Comparison of ENCODE assay signal across 22 cellular contexts in the genomic region with DNA sequence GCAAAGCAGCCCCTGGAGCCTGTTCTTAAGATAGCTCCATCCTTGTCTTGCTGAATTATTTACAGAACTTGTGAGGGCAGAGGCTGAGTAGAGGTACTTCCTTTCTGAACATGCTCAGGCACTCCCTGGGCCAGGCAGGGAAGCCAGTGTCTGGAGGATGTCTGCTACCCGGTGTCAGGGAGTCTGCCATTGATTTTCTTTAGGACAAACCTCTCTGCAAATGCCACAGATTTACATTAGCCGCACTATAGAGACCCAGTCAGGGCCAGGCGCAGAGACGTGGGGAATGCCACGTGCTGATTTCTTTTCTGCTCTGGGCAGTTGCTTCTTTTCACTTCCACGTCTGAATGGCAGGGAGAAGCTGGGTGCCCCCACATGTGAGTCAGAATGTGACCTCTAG.
DNase-seq lines count a peak whose midpoint lies in the region; ATAC-seq, FAIRE-seq and TF ChIP-seq lines count a peak whose summit lies in the region.
"Had no signal": no experiment of that assay in that cellular context is flagged by ENCODE, and none has a peak within 500 bp of the region (broad histone marks: within the 10 kb centered on the region; RNA-seq: fewer than 3 reads in every experiment).

No MANE protein-coding gene starts in this region.

- 0 out of 4 replicates have a peak overlapping the region, but pooled peaks of 1 of the 2 experiments have one; percentile 29 for H4K8ac ChIP-seq in IMR-90 (ENCODE audit: low read depth in 2 of 2, low read length in 2 of 2)
- no peak overlapping the region for H4K8ac ChIP-seq in mesenchymal stem cell (ENCODE audit: low read length)

- peak overlapping the region; percentile 72 for H3K27ac Mint-ChIP-seq in astrocyte (ENCODE audit: unreplicated experiment)
- no peak overlapping the region for H3K27ac Mint-ChIP-seq in activated CD4-positive, alpha-beta memory T cell treated with anti-CD3 and anti-CD28 coated beads for 36 hours
- H3K27ac Mint-ChIP-seq: CD8-positive, alpha-beta T cell had no signal

- H3K23ac ChIP-seq in IMR-90 (ENCODE audit: low read depth, low read length) (no peak overlapping the region), mesenchymal stem cell (ENCODE audit: low read length in 2 of 2) (no peak overlapping the region)

- in situ Hi-C loops in IMR-90 (cut with MboI; ENCODE audit: low sequenced_read_pairs): no loop called here

- H4K5ac ChIP-seq in IMR-90 (ENCODE audit: low read depth, low read length): no peak overlapping the region

- no peak for DNase-seq in IMR-90
- DNase-seq in astrocyte (ENCODE audit: low read depth): no peak
- peak in 1 of 2 donors; percentile 22 for DNase-seq in foreskin keratinocyte
- no peak for DNase-seq in mesenchymal stem cell
- DNase-seq in HTR-8/SVneo (ENCODE audit: insufficient read length, low spot score): no peak
- DNase-seq in effector memory CD4-positive, alpha-beta T cell: no peak
- DNase-seq in activated CD4-positive, alpha-beta memory T cell treated with anti-CD3 and anti-CD28 coated beads for 36 hours: no peak
- DNase-seq: CD8-positive, alpha-beta T cell; Kasumi-1; MM.1S; NCI-H1092 treated with DMSO at 0.1 percent for 48 hours; NCI-H146; NCI-H2081; NK-92 treated with Interleukin-12 subunit alpha and Interleukin-12 subunit beta, amount 100 ng/mL, for 24 hours; SHP77 had no signal

- H3K4ac ChIP-seq in IMR-90 (ENCODE audit: low read depth, low read length) (peak overlapping the region; percentile 13; the same call in 1 of the 2 replicates), mesenchymal stem cell (ENCODE audit: low read depth in 1 of 2, low read length in 2 of 2) (no peak overlapping the region)

- H3K27me3 Mint-ChIP-seq in astrocyte (ENCODE audit: low read depth, unreplicated experiment): no peaks in the 10 kb centered on the region
- H3K27me3 Mint-ChIP-seq in activated CD4-positive, alpha-beta memory T cell treated with anti-CD3 and anti-CD28 coated beads for 36 hours: no peaks in the 10 kb centered on the region

- ATAC-seq in IMR-90 (ENCODE audit: low read depth): peak; percentile 60
- peak; percentile 62 for ATAC-seq in foreskin keratinocyte
- no peak for ATAC-seq in HG02642 (IDR thresholded peaks at IDR 0.05; ENCODE audit: poor library complexity, unreplicated experiment)
- ATAC-seq: CD8-positive, alpha-beta T cell had no signal

- H4K20me1 ChIP-seq in IMR-90 (ENCODE audit: insufficient read depth, low read length) (no peaks in the 10 kb centered on the region), astrocyte (ENCODE audit: insufficient read depth, low read length) (peaks cover 16% of the 10 kb centered on the region)
- H4K20me1 ChIP-seq: BLaER1 treated with 17β-estradiol and CSF1 and Interleukin-3, amounts not matched to agents 10 nM and 100 nM had no signal

- H3K9me3 ChIP-seq in IMR-90 (ENCODE audit: control insufficient read depth, insufficient read depth, low read length) (no peaks in the 10 kb centered on the region), astrocyte (ENCODE audit: insufficient read depth, low read depth, low read length) (no peaks in the 10 kb centered on the region), mesenchymal stem cell (ENCODE audit: control insufficient read depth, low read length) (no peaks in the 10 kb centered on the region)
- no peaks in the 10 kb centered on the region for H3K9me3 ChIP-seq in effector memory CD4-positive, alpha-beta T cell (ENCODE audit: control insufficient read depth, low read length)

- no peak overlapping the region for H3K56ac ChIP-seq in IMR-90 (ENCODE audit: extremely low read depth, insufficient read depth, low read length)

- H3K27me3 ChIP-seq in IMR-90 (ENCODE audit: control insufficient read depth, insufficient read depth, low read length) (no peaks in the 10 kb centered on the region), astrocyte (ENCODE audit: insufficient read depth, low read length) (no peaks in the 10 kb centered on the region), foreskin keratinocyte (no peaks in the 10 kb centered on the region), mesenchymal stem cell (ENCODE audit: control insufficient read depth in 1 of 2, insufficient read depth in 1 of 2, low read length in 2 of 2) (no peaks in the 10 kb centered on the region)
- no peaks in the 10 kb centered on the region for H3K27me3 ChIP-seq in effector memory CD4-positive, alpha-beta T cell (replicated peaks; ENCODE audit: control insufficient read depth, insufficient read depth, low read length, poor library complexity, severe bottlenecking)
- H3K27me3 ChIP-seq: BLaER1 treated with 17β-estradiol and CSF1 and Interleukin-3, amounts not matched to agents 10 nM and 100 nM had no signal

- H2BK15ac ChIP-seq in IMR-90 (ENCODE audit: low read depth, low read length) (no peak overlapping the region), mesenchymal stem cell (ENCODE audit: low read depth, poor library complexity, severe bottlenecking) (no peak overlapping the region)

- TF ChIP-seq POLR2A in IMR-90 (IDR thresholded peaks at IDR 0.05; ENCODE audit: low read depth, low read length): no peak

- H3K14ac ChIP-seq in IMR-90 (replicated peaks; ENCODE audit: low read depth, low read length) (no peak overlapping the region; the same call in 1 of the 2 replicates), mesenchymal stem cell (ENCODE audit: low read length in 2 of 2) (no peak overlapping the region)

- intact Hi-C loops in IMR-90 (cut with micrococcal nuclease): no loop called here
- intact Hi-C loops in activated CD4-positive, alpha-beta memory T cell treated with anti-CD3 and anti-CD28 coated beads for 36 hours (cut with micrococcal nuclease): no loop called here

- no peak overlapping the region for H2AK9ac ChIP-seq in IMR-90 (replicated peaks; ENCODE audit: low read depth, low read length, poor library complexity)

- H3K4me2 ChIP-seq in IMR-90 (ENCODE audit: low read depth, low read length): no peak overlapping the region
- peak overlapping the region; percentile 3 for H3K4me2 ChIP-seq in astrocyte (ENCODE audit: low read length)
- no peak overlapping the region for H3K4me2 ChIP-seq in mesenchymal stem cell (ENCODE audit: low read length, poor library complexity, severe bottlenecking)
- H3K4me2 ChIP-seq: BLaER1 treated with 17β-estradiol and CSF1 and Interleukin-3, amounts not matched to agents 10 nM and 100 nM had no signal

- no peaks in the 10 kb centered on the region for H3K9me3 Mint-ChIP-seq in astrocyte (ENCODE audit: unreplicated experiment)
- no peaks in the 10 kb centered on the region for H3K9me3 Mint-ChIP-seq in activated CD4-positive, alpha-beta memory T cell treated with anti-CD3 and anti-CD28 coated beads for 36 hours
- H3K9me3 Mint-ChIP-seq: CD8-positive, alpha-beta T cell had no signal

- no peak overlapping the region for H2BK12ac ChIP-seq in mesenchymal stem cell (ENCODE audit: low read length in 2 of 2)

- H3K4me3 ChIP-seq in IMR-90 (ENCODE audit: insufficient read depth, low read depth, low read length): no peak overlapping the region
- H3K4me3 ChIP-seq in astrocyte (ENCODE audit: insufficient read depth, low read depth, low read length): no peak overlapping the region
- no peak overlapping the region for H3K4me3 ChIP-seq in mesenchymal stem cell (ENCODE audit: insufficient read depth in 1 of 2, low read depth in 1 of 2, low read length in 2 of 2)
- no peak overlapping the region for H3K4me3 ChIP-seq in effector memory CD4-positive, alpha-beta T cell (ENCODE audit: insufficient read depth, low read depth, low read length, poor library complexity, severe bottlenecking)
- H3K4me3 ChIP-seq: BLaER1 treated with 17β-estradiol and CSF1 and Interleukin-3, amounts not matched to agents 10 nM and 100 nM; SK-N-MC had no signal

- POLR2A ChIA-PET in IMR-90 (lab: Charles Lee; ENCODE audit: unreplicated experiment): no interaction called here
- POLR2A ChIA-PET in activated CD4-positive, alpha-beta memory T cell treated with anti-CD3 and anti-CD28 coated beads for 36 hours (lab: Charles Lee): no interaction called here

- dilution Hi-C loops in IMR-90 (cut with HindIII; ENCODE audit: low sequenced_read_pairs, unreplicated experiment): no loop called here

- H4K91ac ChIP-seq in IMR-90 (ENCODE audit: insufficient read depth, low read depth, low read length) (no peak overlapping the region), mesenchymal stem cell (ENCODE audit: low read length) (no peak overlapping the region)

- peaks cover 4% of the 10 kb centered on the region; the same call in 1 of the 2 replicates for H3K9me1 ChIP-seq in IMR-90 (ENCODE audit: insufficient read depth, low read length)

- no peak for FAIRE-seq in astrocyte (lab: Jason Lieb, UNC)
- FAIRE-seq in HTR-8/SVneo (lab: Jason Lieb, UNC): no peak
- FAIRE-seq: GM12891, GM18507, RCC 7860 had no signal

- H3K79me2 ChIP-seq in astrocyte (ENCODE audit: insufficient read depth, low read length): peaks cover 77% of the 10 kb centered on the region

- no peak overlapping the region for H3K27ac ChIP-seq in IMR-90 (ENCODE audit: insufficient read depth, low read length)
- peak overlapping the region; percentile 17 for H3K27ac ChIP-seq in astrocyte (ENCODE audit: low read depth, low read length)
- no peak overlapping the region for H3K27ac ChIP-seq in foreskin keratinocyte
- peak overlapping the region; percentile 30 for H3K27ac ChIP-seq in mesenchymal stem cell (ENCODE audit: low read length, poor library complexity, severe bottlenecking)
- H3K27ac ChIP-seq in effector memory CD4-positive, alpha-beta T cell (ENCODE audit: insufficient read depth, low read length, poor library complexity, severe bottlenecking): no peak overlapping the region
- H3K27ac ChIP-seq: BLaER1 treated with 17β-estradiol and CSF1 and Interleukin-3, amounts not matched to agents 10 nM and 100 nM; HL-60; SK-N-MC had no signal

- H3K36me3 ChIP-seq in IMR-90 (ENCODE audit: control insufficient read depth, insufficient read depth, low read length) (no peaks in the 10 kb centered on the region), astrocyte (ENCODE audit: insufficient read depth, low read length) (peaks cover 19% of the 10 kb centered on the region), mesenchymal stem cell (ENCODE audit: control insufficient read depth in 1 of 2, insufficient read depth in 2 of 2, low read depth in 1 of 2, low read length in 2 of 2) (peaks cover 9 to 21% of the 10 kb centered on the region in 2 experiments)
- H3K36me3 ChIP-seq in effector memory CD4-positive, alpha-beta T cell (ENCODE audit: control insufficient read depth, insufficient read depth, low read length): no peaks in the 10 kb centered on the region
- H3K36me3 ChIP-seq: BLaER1 treated with 17β-estradiol and CSF1 and Interleukin-3, amounts not matched to agents 10 nM and 100 nM had no signal

- H2AFZ ChIP-seq in IMR-90 (replicated peaks; ENCODE audit: low read length, poor library complexity) (peak overlapping the region; percentile 79), astrocyte (ENCODE audit: low read depth, low read length) (no peak overlapping the region), mesenchymal stem cell (ENCODE audit: low read depth, low read length) (no peak overlapping the region)

- CTCF ChIA-PET in IMR-90 (lab: Yijun Ruan, JAX): no interaction called here
- CTCF ChIA-PET in activated CD4-positive, alpha-beta memory T cell treated with anti-CD3 and anti-CD28 coated beads for 36 hours (lab: Charles Lee): no interaction called here

- H3K79me1 ChIP-seq in IMR-90 (ENCODE audit: low read depth in 1 of 2, low read length in 2 of 2) (peaks cover under 1 to 17% of the 10 kb centered on the region in 2 experiments; a peak in 3 of 4 replicates), mesenchymal stem cell (replicated peaks; ENCODE audit: low read length, poor library complexity, severe bottlenecking) (peaks cover 33% of the 10 kb centered on the region)

- H3K18ac ChIP-seq in IMR-90 (ENCODE audit: low read depth, low read length) (peak overlapping the region; percentile 81; the same call in 1 of the 2 replicates), mesenchymal stem cell (ENCODE audit: low read depth in 1 of 2, low read length in 2 of 2) (no peak overlapping the region)

- H3K9ac ChIP-seq in IMR-90 (ENCODE audit: low read depth, low read length) (no peak overlapping the region), astrocyte (ENCODE audit: low read length) (no peak overlapping the region), mesenchymal stem cell (ENCODE audit: low read length) (no peak overlapping the region)
- H3K9ac ChIP-seq: BLaER1 treated with 17β-estradiol and CSF1 and Interleukin-3, amounts not matched to agents 10 nM and 100 nM had no signal

- no peak overlapping the region for H2BK5ac ChIP-seq in IMR-90 (ENCODE audit: low read depth, low read length, poor library complexity, severe bottlenecking)
- no peak overlapping the region for H2BK5ac ChIP-seq in mesenchymal stem cell (ENCODE audit: low read depth, low read length, poor library complexity, severe bottlenecking)

- H2AK5ac ChIP-seq in IMR-90 (ENCODE audit: low read depth, low read length) (no peak overlapping the region), mesenchymal stem cell (ENCODE audit: low read length, severe bottlenecking) (peak overlapping the region; percentile 57)

- H3K4me1 Mint-ChIP-seq in astrocyte (ENCODE audit: low read depth, unreplicated experiment): peaks cover 13% of the 10 kb centered on the region
- H3K4me1 Mint-ChIP-seq in activated CD4-positive, alpha-beta memory T cell treated with anti-CD3 and anti-CD28 coated beads for 36 hours (ENCODE audit: low read depth): no peaks in the 10 kb centered on the region

- no peak for TF ChIP-seq CTCF in IMR-90 (conservative IDR thresholded peaks at IDR 0.05; ENCODE audit: low read depth, low read length)
- no peak for TF ChIP-seq CTCF in astrocyte (IDR thresholded peaks at IDR 0.05; ENCODE audit: insufficient read depth, low read depth, low read length)
- TF ChIP-seq CTCF in foreskin keratinocyte (conservative IDR thresholded peaks at IDR 0.05): no peak

- no peaks in the 10 kb centered on the region for H3K4me1 ChIP-seq in IMR-90 (ENCODE audit: control insufficient read depth, insufficient read depth, low read length)
- H3K4me1 ChIP-seq in astrocyte (ENCODE audit: insufficient read depth, low read length): peaks cover 10% of the 10 kb centered on the region
- H3K4me1 ChIP-seq in foreskin keratinocyte: peaks cover 6% of the 10 kb centered on the region
- peaks cover 19% of the 10 kb centered on the region for H3K4me1 ChIP-seq in mesenchymal stem cell (ENCODE audit: control insufficient read depth, insufficient read depth, low read depth, low read length)
- no peaks in the 10 kb centered on the region for H3K4me1 ChIP-seq in effector memory CD4-positive, alpha-beta T cell (ENCODE audit: control insufficient read depth, insufficient read depth, low read length, poor library complexity, severe bottlenecking)
- H3K4me1 ChIP-seq: BLaER1 treated with 17β-estradiol and CSF1 and Interleukin-3, amounts not matched to agents 10 nM and 100 nM had no signal

- no peak overlapping the region; the same call in 1 of the 2 replicates for H2BK20ac ChIP-seq in IMR-90 (ENCODE audit: low read depth, low read length)

- no TSS peak for BruUV-seq in IMR-90 (replicated peaks; lab: Mats Ljungman, UMichigan)

- no CpG with 5 or more reads among the region's 6 CpGs for WGBS in IMR-90 (ENCODE audit: extremely low coverage in 2 of 2, insufficient read length in 1 of 2), 2 experiments
- 58% methylated on average over 6 of the region's 6 CpGs for WGBS in mesenchymal stem cell

- no peak overlapping the region; the same call in 1 of the 2 replicates for H2BK120ac ChIP-seq in IMR-90 (ENCODE audit: low read depth, low read length)
- no peak overlapping the region for H2BK120ac ChIP-seq in mesenchymal stem cell (ENCODE audit: low read depth, low read length)

- TF ChIP-seq RAD21 in IMR-90 (IDR thresholded peaks at IDR 0.05; ENCODE audit: low read length): no peak

- H3K36me3 Mint-ChIP-seq in astrocyte (ENCODE audit: low read depth, unreplicated experiment): peaks cover 22% of the 10 kb centered on the region
- no peaks in the 10 kb centered on the region for H3K36me3 Mint-ChIP-seq in activated CD4-positive, alpha-beta memory T cell treated with anti-CD3 and anti-CD28 coated beads for 36 hours
- H3K36me3 Mint-ChIP-seq: CD8-positive, alpha-beta T cell had no signal

- no peak overlapping the region for H3K4me3 Mint-ChIP-seq in astrocyte (ENCODE audit: unreplicated experiment)
- H3K4me3 Mint-ChIP-seq in activated CD4-positive, alpha-beta memory T cell treated with anti-CD3 and anti-CD28 coated beads for 36 hours: no peak overlapping the region
- H3K4me3 Mint-ChIP-seq: CD8-positive, alpha-beta T cell had no signal

Comparison
In these comparisons a context has a peak if more than half of its experiments do, and no peak if none do; other contexts are left out.
1. H3K27ac ChIP-seq: peak in astrocyte (single experiment) and mesenchymal stem cell (single experiment); none in IMR-90 (single experiment), foreskin keratinocyte (single experiment) and effector memory CD4-positive, alpha-beta T cell (single experiment).